In genomic region chr9:137240841-137241489, GRCh38 we compare ENCODE assay signal across 8 cellular contexts.
DNase-seq lines count a peak whose midpoint lies in the region; ATAC-seq and TF ChIP-seq lines count a peak whose summit lies in the region.

Gene TUBB4B (plus strand): TSS chr9:137241287. CDS start chr9:137241361, 74 bp downstream.

- no peaks in the 10 kb centered on the region for H3K9me3 Mint-ChIP-seq in central memory CD8-positive, alpha-beta T cell

- no peaks in the 10 kb centered on the region for H3K27me3 Mint-ChIP-seq in central memory CD8-positive, alpha-beta T cell

- peaks cover 24% of the 10 kb centered on the region for H3K4me1 Mint-ChIP-seq in central memory CD8-positive, alpha-beta T cell

- H3K4me3 Mint-ChIP-seq in central memory CD8-positive, alpha-beta T cell, result peak within 1 kb of the TSS; percentile 92

- H3K36me3 Mint-ChIP-seq in central memory CD8-positive, alpha-beta T cell (ENCODE audit: insufficient read depth), result peaks cover 25% of the 10 kb centered on the region

- no peak for TF ChIP-seq CTCF in AG09309 (IDR thresholded peaks at IDR 0.05; ENCODE audit: control insufficient read depth, insufficient read depth, low read depth, low read length, missing control alignments)

- ATAC-seq in GM19025 (IDR thresholded peaks at IDR 0.05; ENCODE audit: low read depth, unreplicated experiment) (peak; percentile 61), HG03342 (IDR thresholded peaks at IDR 0.05; ENCODE audit: unreplicated experiment) (peak; percentile 70)
- peak; percentile 86 for ATAC-seq in central memory CD8-positive, alpha-beta T cell (replicated peaks; ENCODE audit: extremely low read depth, poor library complexity, severe bottlenecking)

- H3K27ac Mint-ChIP-seq in central memory CD8-positive, alpha-beta T cell (ENCODE audit: low read depth), result peak within 1 kb of the TSS; percentile 88

- H3K4me3 ChIP-seq in AG09309 (ENCODE audit: control insufficient read depth, low read depth, low read length), result peak within 1 kb of the TSS; percentile 90

- DNase-seq in AG09309 (ENCODE audit: low read depth), result peak; percentile 100
- DNase-seq in NCI-H446 (lab: John Stamatoyannopoulos, UW), result peak; percentile 95 to 98
- peak; percentile 96 for DNase-seq in activated CD4-positive, CD25-positive, alpha-beta regulatory T cell treated with anti-CD3 and anti-CD28 coated beads, Interleukin-2, amount 50 U/mL, for 16 hours (ENCODE audit: low read depth, low spot score)
- DNase-seq in central memory CD8-positive, alpha-beta T cell (ENCODE audit: low spot score in 2 of 2), result peak; percentile 91 to 98
- DNase-seq in iris pigment epithelial cell (ENCODE audit: low read depth), result peak; percentile 100
- peak; percentile 93 to 96 for DNase-seq in stimulated activated CD4-positive, alpha-beta T cell treated with anti-CD3 and anti-CD28 coated beads, Interleukin-12 subunit alpha, Interleukin-12 subunit beta, amount 100 ng/mL, for 24 hours (ENCODE audit: low read depth in 2 of 2)

Comparison
In these comparisons a context has a peak if more than half of its experiments do, and no peak if none do; other contexts are left out.
1. Peak in every context shown above with its lines: DNase-seq, ATAC-seq and H3K4me3 ChIP-seq.